32 cellular contexts compared by ENCODE assay signal in genomic region chr12:97003276-97003675, GRCh38.
"Had no signal": no experiment of that assay in that cellular context is flagged by ENCODE, and none has a peak within 500 bp of the region (broad histone marks: within the 10 kb centered on the region; RNA-seq: fewer than 3 reads in every experiment).

No MANE protein-coding gene starts in this region.

- H3K4me1 Mint-ChIP-seq: activated CD4-positive, alpha-beta T cell treated with anti-CD3 and anti-CD28 coated beads for 36 hours; activated CD4-positive, alpha-beta T cell treated with anti-CD3 and anti-CD28 coated beads, Interleukin-2, amount 10 ng/mL, durations not matched to agents 24 days and 14 days; activated CD8-positive, alpha-beta memory T cell treated with anti-CD3 and anti-CD28 coated beads, Interleukin-2, amount 10 ng/mL, durations not matched to agents 7 days and 5 days; activated naive CD4-positive, alpha-beta T cell treated with anti-CD3 and anti-CD28 coated beads, Interleukin-2, amount 50 U/mL, for 24 hours; activated naive CD8-positive, alpha-beta T cell treated with anti-CD3 and anti-CD28 coated beads for 36 hours; activated naive CD8-positive, alpha-beta T cell treated with anti-CD3 and anti-CD28 coated beads, Interleukin-2, amount 50 U/mL, for 24 hours had no signal

- H3K9me3 Mint-ChIP-seq: activated CD4-positive, alpha-beta memory T cell treated with anti-CD3 and anti-CD28 coated beads for 36 hours; activated CD4-positive, alpha-beta T cell treated with anti-CD3 and anti-CD28 coated beads, Interleukin-2, amount 10 ng/mL, durations not matched to agents 24 days and 14 days; activated naive CD4-positive, alpha-beta T cell treated with anti-CD3 and anti-CD28 coated beads for 36 hours; activated naive CD4-positive, alpha-beta T cell treated with anti-CD3 and anti-CD28 coated beads, Interleukin-2, amount 50 U/mL, for 24 hours; activated naive CD8-positive, alpha-beta T cell treated with anti-CD3 and anti-CD28 coated beads for 36 hours; activated naive CD8-positive, alpha-beta T cell treated with anti-CD3 and anti-CD28 coated beads, Interleukin-2, amount 50 U/mL, for 24 hours; activated T-helper 1 cell treated with anti-CD3 and anti-CD28 coated beads, Interleukin-12 subunit alpha, Interleukin-12 subunit beta, Interleukin-2, Interleukin-4 antibody, amounts not matched to agents 30 ng/mL and 10 ng/mL and 1 ng/mL, durations not matched to agents 14 hours and 24 hours and 36 hours; activated T-helper 2 cell treated with anti-CD3 and anti-CD28 coated beads, Interferon-gamma antibody, Interleukin-2, Interleukin-4, amounts not matched to agents 10 μg/mL and 5 μg/mL and 100 μg/mL, durations not matched to agents 14 hours and 24 hours and 36 hours; effector memory CD8-positive, alpha-beta T cell had no signal

- H3K27me3 ChIP-seq: ascending aorta, brain microvascular endothelial cell, gastroesophageal sphincter had no signal

- H3K9me3 ChIP-seq: adrenal gland, ascending aorta, esophagus squamous epithelium, gastroesophageal sphincter, heart right ventricle had no signal

- DNase-seq: activated CD4-positive, alpha-beta memory T cell treated with anti-CD3 and anti-CD28 coated beads for 36 hours; activated CD4-positive, alpha-beta T cell treated with anti-CD3 and anti-CD28 coated beads for 36 hours; activated CD4-positive, alpha-beta T cell treated with anti-CD3 and anti-CD28 coated beads, Interleukin-2, amount 10 ng/mL, durations not matched to agents 24 days and 14 days; activated CD4-positive, CD25-positive, alpha-beta regulatory T cell; activated CD4-positive, CD25-positive, alpha-beta regulatory T cell treated with anti-CD3 and anti-CD28 coated beads, Interleukin-2, amount 50 U/mL, for 72 hours; activated CD8-positive, alpha-beta memory T cell treated with anti-CD3 and anti-CD28 coated beads, Interleukin-2, amount 10 ng/mL, durations not matched to agents 7 days and 5 days; activated CD8-positive, alpha-beta memory T cell treated with anti-CD3 and anti-CD28 coated beads, Interleukin-2, amount 50 U/mL, for 4 hours; activated CD8-positive, alpha-beta T cell treated with anti-CD3 and anti-CD28 coated beads, Interleukin-2, amount 10 ng/mL, durations not matched to agents 7 days and 5 days; activated effector memory CD4-positive, alpha-beta T cell treated with anti-CD3 and anti-CD28 coated beads, Interleukin-2, amount 50 U/mL, for 16 hours; activated naive CD4-positive, alpha-beta T cell treated with anti-CD3 and anti-CD28 coated beads for 36 hours; activated naive CD8-positive, alpha-beta T cell treated with anti-CD3 and anti-CD28 coated beads for 36 hours; activated naive CD8-positive, alpha-beta T cell treated with anti-CD3 and anti-CD28 coated beads, Interleukin-2, amount 50 U/mL, for 24 hours; activated T-cell treated with anti-CD3 and anti-CD28 coated beads, Interleukin-2, amount 50 U/mL, for 1 hour; activated T-cell treated with anti-CD3 and anti-CD28 coated beads, Interleukin-2, amount 50 U/mL, for 48 hours; adrenal gland; amygdala; brain microvascular endothelial cell; caudate nucleus; cortex of kidney; dermis blood vessel endothelial cell; effector CD4-positive, alpha-beta T cell; effector memory CD8-positive, alpha-beta T cell; esophagus squamous epithelium; foreskin melanocyte; heart right ventricle; T-helper 2 cell had no signal

- H3K4me3 Mint-ChIP-seq: activated CD4-positive, alpha-beta memory T cell treated with anti-CD3 and anti-CD28 coated beads for 36 hours; activated CD4-positive, alpha-beta T cell treated with anti-CD3 and anti-CD28 coated beads for 36 hours; activated CD4-positive, alpha-beta T cell treated with anti-CD3 and anti-CD28 coated beads, Interleukin-2, amount 10 ng/mL, durations not matched to agents 24 days and 14 days; activated CD8-positive, alpha-beta memory T cell treated with anti-CD3 and anti-CD28 coated beads, Interleukin-2, amount 10 ng/mL, durations not matched to agents 7 days and 5 days; activated CD8-positive, alpha-beta T cell treated with anti-CD3 and anti-CD28 coated beads, Interleukin-2, amount 10 ng/mL, durations not matched to agents 7 days and 5 days; activated naive CD4-positive, alpha-beta T cell treated with anti-CD3 and anti-CD28 coated beads for 36 hours; activated naive CD4-positive, alpha-beta T cell treated with anti-CD3 and anti-CD28 coated beads, Interleukin-2, amount 50 U/mL, for 24 hours; activated naive CD8-positive, alpha-beta T cell treated with anti-CD3 and anti-CD28 coated beads for 36 hours; activated naive CD8-positive, alpha-beta T cell treated with anti-CD3 and anti-CD28 coated beads, Interleukin-2, amount 50 U/mL, for 24 hours; activated T-helper 1 cell treated with anti-CD3 and anti-CD28 coated beads, Interleukin-12 subunit alpha, Interleukin-12 subunit beta, Interleukin-2, Interleukin-4 antibody, amounts not matched to agents 30 ng/mL and 10 ng/mL and 1 ng/mL, durations not matched to agents 14 hours and 24 hours and 36 hours; effector memory CD8-positive, alpha-beta T cell had no signal

- H3K27ac Mint-ChIP-seq: activated CD4-positive, alpha-beta memory T cell treated with anti-CD3 and anti-CD28 coated beads for 36 hours; activated CD4-positive, alpha-beta T cell treated with anti-CD3 and anti-CD28 coated beads for 36 hours; activated CD4-positive, alpha-beta T cell treated with anti-CD3 and anti-CD28 coated beads, Interleukin-2, amount 10 ng/mL, durations not matched to agents 24 days and 14 days; activated CD8-positive, alpha-beta memory T cell treated with anti-CD3 and anti-CD28 coated beads, Interleukin-2, amount 10 ng/mL, durations not matched to agents 7 days and 5 days; activated CD8-positive, alpha-beta T cell treated with anti-CD3 and anti-CD28 coated beads, Interleukin-2, amount 10 ng/mL, durations not matched to agents 7 days and 5 days; activated naive CD4-positive, alpha-beta T cell treated with anti-CD3 and anti-CD28 coated beads for 36 hours; activated naive CD4-positive, alpha-beta T cell treated with anti-CD3 and anti-CD28 coated beads, Interleukin-2, amount 50 U/mL, for 24 hours; activated naive CD8-positive, alpha-beta T cell treated with anti-CD3 and anti-CD28 coated beads for 36 hours; activated naive CD8-positive, alpha-beta T cell treated with anti-CD3 and anti-CD28 coated beads, Interleukin-2, amount 50 U/mL, for 24 hours; activated T-helper 1 cell treated with anti-CD3 and anti-CD28 coated beads, Interleukin-12 subunit alpha, Interleukin-12 subunit beta, Interleukin-2, Interleukin-4 antibody, amounts not matched to agents 30 ng/mL and 10 ng/mL and 1 ng/mL, durations not matched to agents 14 hours and 24 hours and 36 hours; activated T-helper 2 cell treated with anti-CD3 and anti-CD28 coated beads, Interferon-gamma antibody, Interleukin-2, Interleukin-4, amounts not matched to agents 10 μg/mL and 5 μg/mL and 100 μg/mL, durations not matched to agents 14 hours and 24 hours and 36 hours; effector memory CD8-positive, alpha-beta T cell had no signal

- H3K36me3 ChIP-seq: adrenal gland, ascending aorta, brain microvascular endothelial cell, esophagus squamous epithelium, gastroesophageal sphincter, heart right ventricle had no signal

- H3K4me3 ChIP-seq: adrenal gland, ascending aorta, esophagus squamous epithelium, gastroesophageal sphincter, heart right ventricle had no signal

- H3K4me1 ChIP-seq: adrenal gland, ascending aorta, esophagus squamous epithelium, gastroesophageal sphincter, heart right ventricle had no signal

- H3K36me3 Mint-ChIP-seq: activated CD4-positive, alpha-beta memory T cell treated with anti-CD3 and anti-CD28 coated beads for 36 hours; activated CD8-positive, alpha-beta memory T cell treated with anti-CD3 and anti-CD28 coated beads, Interleukin-2, amount 10 ng/mL, durations not matched to agents 7 days and 5 days; activated naive CD4-positive, alpha-beta T cell treated with anti-CD3 and anti-CD28 coated beads, Interleukin-2, amount 50 U/mL, for 24 hours; activated naive CD8-positive, alpha-beta T cell treated with anti-CD3 and anti-CD28 coated beads for 36 hours had no signal

- H3K27ac ChIP-seq: adrenal gland, ascending aorta, brain microvascular endothelial cell, epithelial cell of prostate, esophagus squamous epithelium, gastroesophageal sphincter, heart right ventricle had no signal
